In the genomic region with DNA sequence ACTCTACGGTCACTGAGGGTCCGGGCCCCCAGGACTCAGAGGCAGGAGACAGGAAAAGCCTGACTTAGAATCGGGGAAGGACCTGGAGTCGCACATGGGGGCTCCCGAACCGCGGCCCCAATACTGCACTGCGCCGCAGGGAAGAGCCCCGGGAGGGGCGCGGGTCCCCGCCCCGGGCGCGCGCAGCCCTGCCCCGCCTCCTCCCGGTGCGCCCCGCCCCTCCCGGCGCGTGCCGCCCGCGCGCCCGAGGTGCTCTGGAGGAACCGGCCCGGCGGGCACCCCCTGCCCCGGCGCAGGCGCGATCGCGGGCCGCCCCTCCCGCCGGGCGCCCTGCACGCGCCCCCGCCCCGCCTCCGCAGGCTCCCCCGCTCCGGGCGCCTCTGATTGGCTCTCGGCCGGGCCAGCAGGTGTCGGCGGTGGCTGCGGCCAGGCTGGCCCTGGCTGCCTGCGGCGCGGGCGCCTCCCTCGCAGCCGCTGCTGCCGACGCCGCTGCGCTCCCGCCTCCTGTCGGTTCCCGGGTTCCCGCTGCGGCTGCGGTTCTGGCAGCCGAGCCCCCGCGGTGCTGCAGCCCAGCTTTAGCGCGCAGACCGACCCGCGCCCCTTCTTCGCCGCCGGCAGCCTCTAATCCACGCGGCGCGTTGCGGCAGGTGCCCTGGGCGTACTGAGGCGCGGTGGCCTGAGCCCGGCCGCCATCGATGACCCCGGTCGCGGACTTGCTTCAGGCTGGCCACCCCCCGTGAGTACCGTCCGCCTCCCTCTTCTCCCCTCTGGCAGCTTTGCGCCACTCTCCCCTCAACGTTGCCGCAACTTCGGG, we compare ENCODE assay signal across 1 cellular context.
A peak's percentile ranks its signal among the peaks of the same experiment; 100 is the strongest.
TF ChIP-seq lines count a peak whose summit lies in the region.

A gene (plus strand): TSS at position 429 of the 814 bp plus-strand sequence. CDS start 91,208 bp downstream, outside the sequence.

TF ChIP-seq in Ishikawa, 13 proteins besides CTCF, POLR2A, EP300 and RAD21 (continued from another document):
- TF ChIP-seq, protein P1, sequence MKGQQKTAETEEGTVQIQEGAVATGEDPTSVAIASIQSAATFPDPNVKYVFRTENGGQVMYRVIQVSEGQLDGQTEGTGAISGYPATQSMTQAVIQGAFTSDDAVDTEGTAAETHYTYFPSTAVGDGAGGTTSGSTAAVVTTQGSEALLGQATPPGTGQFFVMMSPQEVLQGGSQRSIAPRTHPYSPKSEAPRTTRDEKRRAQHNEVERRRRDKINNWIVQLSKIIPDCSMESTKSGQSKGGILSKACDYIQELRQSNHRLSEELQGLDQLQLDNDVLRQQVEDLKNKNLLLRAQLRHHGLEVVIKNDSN (IDR thresholded peaks at IDR 0.05), result no peak
- TF ChIP-seq FOXM1 (IDR thresholded peaks at IDR 0.05; ENCODE audit: borderline replicate concordance, low read depth) (no peak), ZBTB7A (IDR thresholded peaks at IDR 0.05; ENCODE audit: low read depth) (peak; percentile 62; the same call in 1 of the 2 replicates), YY1 (IDR thresholded peaks at IDR 0.05; ENCODE audit: low read depth) (no peak), TAF1 (IDR thresholded peaks at IDR 0.05; ENCODE audit: low read depth) (no peak), TEAD4 (IDR thresholded peaks at IDR 0.05) (no peak), CEBPB (IDR thresholded peaks at IDR 0.05) (no peak), CREB1 (IDR thresholded peaks at IDR 0.05; ENCODE audit: low read depth) (no peak), NFIC (IDR thresholded peaks at IDR 0.05) (peak; percentile 24; the same call in 1 of the 2 replicates), TCF12 (IDR thresholded peaks at IDR 0.05; ENCODE audit: low read depth) (no peak)
- TF ChIP-seq, protein P2, sequence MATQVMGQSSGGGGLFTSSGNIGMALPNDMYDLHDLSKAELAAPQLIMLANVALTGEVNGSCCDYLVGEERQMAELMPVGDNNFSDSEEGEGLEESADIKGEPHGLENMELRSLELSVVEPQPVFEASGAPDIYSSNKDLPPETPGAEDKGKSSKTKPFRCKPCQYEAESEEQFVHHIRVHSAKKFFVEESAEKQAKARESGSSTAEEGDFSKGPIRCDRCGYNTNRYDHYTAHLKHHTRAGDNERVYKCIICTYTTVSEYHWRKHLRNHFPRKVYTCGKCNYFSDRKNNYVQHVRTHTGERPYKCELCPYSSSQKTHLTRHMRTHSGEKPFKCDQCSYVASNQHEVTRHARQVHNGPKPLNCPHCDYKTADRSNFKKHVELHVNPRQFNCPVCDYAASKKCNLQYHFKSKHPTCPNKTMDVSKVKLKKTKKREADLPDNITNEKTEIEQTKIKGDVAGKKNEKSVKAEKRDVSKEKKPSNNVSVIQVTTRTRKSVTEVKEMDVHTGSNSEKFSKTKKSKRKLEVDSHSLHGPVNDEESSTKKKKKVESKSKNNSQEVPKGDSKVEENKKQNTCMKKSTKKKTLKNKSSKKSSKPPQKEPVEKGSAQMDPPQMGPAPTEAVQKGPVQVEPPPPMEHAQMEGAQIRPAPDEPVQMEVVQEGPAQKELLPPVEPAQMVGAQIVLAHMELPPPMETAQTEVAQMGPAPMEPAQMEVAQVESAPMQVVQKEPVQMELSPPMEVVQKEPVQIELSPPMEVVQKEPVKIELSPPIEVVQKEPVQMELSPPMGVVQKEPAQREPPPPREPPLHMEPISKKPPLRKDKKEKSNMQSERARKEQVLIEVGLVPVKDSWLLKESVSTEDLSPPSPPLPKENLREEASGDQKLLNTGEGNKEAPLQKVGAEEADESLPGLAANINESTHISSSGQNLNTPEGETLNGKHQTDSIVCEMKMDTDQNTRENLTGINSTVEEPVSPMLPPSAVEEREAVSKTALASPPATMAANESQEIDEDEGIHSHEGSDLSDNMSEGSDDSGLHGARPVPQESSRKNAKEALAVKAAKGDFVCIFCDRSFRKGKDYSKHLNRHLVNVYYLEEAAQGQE (IDR thresholded peaks at IDR 0.05; ENCODE audit: low read depth), result no peak
